In genomic region chr11:75203138-75203537, GRCh38 we compare ENCODE assay signal across 26 cellular contexts. TPM values are rescaled to one million over a fixed set of nuclear protein-coding genes. Genes with fewer than 3 reads are reported as not detected.
DNase-seq lines count a peak whose midpoint lies in the region; ATAC-seq, FAIRE-seq and TF ChIP-seq lines count a peak whose summit lies in the region.
"Had no signal": no experiment of that assay in that cellular context is flagged by ENCODE, and none has a peak within 500 bp of the region (broad histone marks: within the 10 kb centered on the region; RNA-seq: fewer than 3 reads in every experiment).

No MANE protein-coding gene starts in this region.

- no peak overlapping the region for H3K4me3 Mint-ChIP-seq in osteocyte (ENCODE audit: unreplicated experiment)
- H3K4me3 Mint-ChIP-seq: CD8-positive, alpha-beta T cell had no signal

- no peaks in the 10 kb centered on the region for H3K9me3 Mint-ChIP-seq in osteocyte (ENCODE audit: unreplicated experiment)
- H3K9me3 Mint-ChIP-seq: CD8-positive, alpha-beta T cell had no signal

- no peaks in the 10 kb centered on the region for H3K36me3 Mint-ChIP-seq in osteocyte (ENCODE audit: unreplicated experiment)
- H3K36me3 Mint-ChIP-seq: CD8-positive, alpha-beta T cell had no signal

- TF ChIP-seq CTCF in bronchial epithelial cell (IDR thresholded peaks at IDR 0.05; ENCODE audit: insufficient read depth, low read length, severe bottlenecking) (no peak), osteocyte (IDR thresholded peaks at IDR 0.05) (no peak)

- peaks cover 29% of the 10 kb centered on the region for H3K27me3 Mint-ChIP-seq in osteocyte (ENCODE audit: unreplicated experiment)

- no peak overlapping the region for H3K27ac Mint-ChIP-seq in osteocyte (ENCODE audit: unreplicated experiment)
- H3K27ac Mint-ChIP-seq: CD8-positive, alpha-beta T cell had no signal

- no peak overlapping the region for H3K4me3 ChIP-seq in bronchial epithelial cell (ENCODE audit: low read depth, low read length)
- H3K4me3 ChIP-seq: K562, PC-9, SJSA1 had no signal

- peak; percentile 43 for FAIRE-seq in bronchial epithelial cell (lab: Jason Lieb, UNC)
- FAIRE-seq: GM18507, H54, K562 had no signal

- peaks cover 4% of the 10 kb centered on the region for H3K27me3 ChIP-seq in bronchial epithelial cell (ENCODE audit: control insufficient read depth, insufficient read depth, low read length)
- H3K27me3 ChIP-seq: SJSA1 had no signal

- no peaks in the 10 kb centered on the region for H3K4me1 Mint-ChIP-seq in osteocyte (ENCODE audit: unreplicated experiment)

- DNase-seq in NCI-H526 (lab: John Stamatoyannopoulos, UW) (peak; percentile 19 to 53), bronchial epithelial cell (ENCODE audit: low read depth) (no peak), left lobe of liver (ENCODE audit: low spot score) (peak; percentile 49), mesenteric fat pad (ENCODE audit: low spot score) (peak; percentile 80), osteocyte (ENCODE audit: extremely low spot score, unreplicated experiment) (no peak), NCI-H69 (lab: John Stamatoyannopoulos, UW) (no peak)
- no peak for DNase-seq in stimulated activated CD4-positive, alpha-beta T cell treated with anti-CD3 and anti-CD28 coated beads, Interleukin-4, amount 100 ng/mL, for 1 hour
- DNase-seq in effector CD4-positive, alpha-beta T cell: no peak
- DNase-seq: C1 segment of cervical spinal cord; CD8-positive, alpha-beta T cell; Kasumi-1; NCI-H1092 treated with DMSO at 0.1 percent for 48 hours; NCI-H1436; NCI-H187 treated with DMSO at 0.1 percent for 48 hours; NCI-H2107; NCI-H446 treated with DMSO at 0.1 percent for 48 hours; NCI-H774; NK-92 treated with Interleukin-12 subunit alpha and Interleukin-12 subunit beta, amount 100 ng/mL, for 24 hours; PC-9 had no signal

- no peaks in the 10 kb centered on the region for H3K36me3 ChIP-seq in bronchial epithelial cell (ENCODE audit: control insufficient read depth, insufficient read depth, low read length)
- H3K36me3 ChIP-seq: SJSA1 had no signal

- ATAC-seq in left lobe of liver: no peak
- ATAC-seq: CD8-positive, alpha-beta T cell; K562; Right ventricle myocardium inferior had no signal

RNA-seq across cellular contexts. Expression of gene TPBGL, which starts 37.4 kb away (rescaled TPM):
- total RNA-seq in bronchial epithelial cell (not detected in 2 replicates), left lobe of liver (not detected), mesenteric fat pad (1.6 TPM), osteocyte (0.13 TPM in 1 of 2 replicates, not detected in the other)
- total RNA-seq: M059J, PC-9, RPMI7951, SJSA1 had no signal

RNA-seq across cellular contexts. Expression of gene SLCO2B1, which starts 52.2 kb away (rescaled TPM):
- total RNA-seq in bronchial epithelial cell (not detected in 2 replicates), left lobe of liver (327 TPM), mesenteric fat pad (185 TPM), osteocyte (0.18 and 0.54 TPM in 2 replicates)
- total RNA-seq: CD8-positive, alpha-beta T cell had no signal

Comparison
In these comparisons a context has a peak if more than half of its experiments do, and no peak if none do; other contexts are left out.
1. DNase-seq: peak in NCI-H526 (2 of 2), left lobe of liver (single experiment) and mesenteric fat pad (single experiment); none in bronchial epithelial cell (single experiment), stimulated activated CD4-positive, alpha-beta T cell treated with anti-CD3 and anti-CD28 coated beads, Interleukin-4, amount 100 ng/mL, for 1 hour (single experiment), osteocyte (single experiment), effector CD4-positive, alpha-beta T cell (single experiment) and NCI-H69 (single experiment).
2. RNA of gene SLCO2B1, which starts 52.2 kb away (total RNA-seq): 327 TPM in left lobe of liver (single experiment) and 185 TPM in mesenteric fat pad (single experiment); 0.18 to 0.54 TPM in osteocyte and not detected in bronchial epithelial cell; every median in the first group is over 100 times any median in the second.